ENCODE assay signal across 13 cellular contexts in genomic region chr6:169075211-169075621, GRCh38.
DNase-seq lines count a peak whose midpoint lies in the region; ATAC-seq, FAIRE-seq and TF ChIP-seq lines count a peak whose summit lies in the region.
"Had no signal": no experiment of that assay in that cellular context is flagged by ENCODE, and none has a peak within 500 bp of the region (broad histone marks: within the 10 kb centered on the region; RNA-seq: fewer than 3 reads in every experiment).

No MANE protein-coding gene starts in this region.

- no peak for TF ChIP-seq CTCF in brain (conservative IDR thresholded peaks at IDR 0.05)

- peaks cover 3% of the 10 kb centered on the region for H3K27me3 Mint-ChIP-seq in brain
- no peaks in the 10 kb centered on the region for H3K27me3 Mint-ChIP-seq in activated T-helper 2 cell treated with anti-CD3 and anti-CD28 coated beads, Interferon-gamma antibody, Interleukin-2, Interleukin-4, amounts not matched to agents 10 μg/mL and 5 μg/mL and 100 μg/mL, durations not matched to agents 14 hours and 24 hours and 36 hours (ENCODE audit: low read depth)

- H3K4me1 Mint-ChIP-seq in brain = peaks cover 14% of the 10 kb centered on the region
- no peaks in the 10 kb centered on the region for H3K4me1 Mint-ChIP-seq in activated T-helper 2 cell treated with anti-CD3 and anti-CD28 coated beads, Interferon-gamma antibody, Interleukin-2, Interleukin-4, amounts not matched to agents 10 μg/mL and 5 μg/mL and 100 μg/mL, durations not matched to agents 14 hours and 24 hours and 36 hours (ENCODE audit: low read depth)

- peak; percentile 70 for DNase-seq in AG08395 (ENCODE audit: low spot score)
- peak; percentile 4 for DNase-seq in inferior parietal cortex (ENCODE audit: extremely low spot score)
- no peak for DNase-seq in sciatic nerve (ENCODE audit: low spot score)
- no peak for DNase-seq in NCI-H1105 treated with DMSO at 0.1 percent for 48 hours (lab: John Stamatoyannopoulos, UW)
- DNase-seq in NCI-H510A (lab: John Stamatoyannopoulos, UW) = no peak
- DNase-seq in RCC 7860 (ENCODE audit: low spot score) = no peak
- DNase-seq in activated T-helper 2 cell treated with anti-CD3 and anti-CD28 coated beads, Interferon-gamma antibody, Interleukin-2, Interleukin-4, amounts not matched to agents 10 μg/mL and 5 μg/mL and 100 μg/mL, durations not matched to agents 14 hours and 24 hours and 36 hours (ENCODE audit: low spot score) = no peak
- DNase-seq: ACHN, GDM1, KG1, NCI-H2171 treated with DMSO at 0.1 percent for 48 hours had no signal

- no peak for FAIRE-seq in RCC 7860 (lab: Jason Lieb, UNC)

- peak; percentile 76 for ATAC-seq in sciatic nerve

- intact Hi-C loops in sciatic nerve (cut with DNase I) = no loop called here
- intact Hi-C loops in activated T-helper 2 cell treated with anti-CD3 and anti-CD28 coated beads, Interferon-gamma antibody, Interleukin-2, Interleukin-4, amounts not matched to agents 10 μg/mL and 5 μg/mL and 100 μg/mL, durations not matched to agents 14 hours and 24 hours and 36 hours (cut with micrococcal nuclease) = no loop called here

- H3K36me3 Mint-ChIP-seq in brain = no peaks in the 10 kb centered on the region
- H3K36me3 Mint-ChIP-seq in activated T-helper 2 cell treated with anti-CD3 and anti-CD28 coated beads, Interferon-gamma antibody, Interleukin-2, Interleukin-4, amounts not matched to agents 10 μg/mL and 5 μg/mL and 100 μg/mL, durations not matched to agents 14 hours and 24 hours and 36 hours (ENCODE audit: low read depth) = no peaks in the 10 kb centered on the region

- H3K27ac Mint-ChIP-seq in brain = peak overlapping the region in 3 of 5 experiments; percentile 2 to 11 (median 3)
- no peak overlapping the region for H3K27ac Mint-ChIP-seq in activated T-helper 2 cell treated with anti-CD3 and anti-CD28 coated beads, Interferon-gamma antibody, Interleukin-2, Interleukin-4, amounts not matched to agents 10 μg/mL and 5 μg/mL and 100 μg/mL, durations not matched to agents 14 hours and 24 hours and 36 hours
- H3K27ac Mint-ChIP-seq: activated T-helper 1 cell treated with anti-CD3 and anti-CD28 coated beads, Interleukin-12 subunit alpha, Interleukin-12 subunit beta, Interleukin-2, Interleukin-4 antibody, amounts not matched to agents 30 ng/mL and 10 ng/mL and 1 ng/mL, durations not matched to agents 14 hours and 24 hours and 36 hours had no signal

- peak overlapping the region in 1 of 5 experiments; percentile 18 for H3K4me3 Mint-ChIP-seq in brain
- no peak overlapping the region for H3K4me3 Mint-ChIP-seq in activated T-helper 2 cell treated with anti-CD3 and anti-CD28 coated beads, Interferon-gamma antibody, Interleukin-2, Interleukin-4, amounts not matched to agents 10 μg/mL and 5 μg/mL and 100 μg/mL, durations not matched to agents 14 hours and 24 hours and 36 hours (ENCODE audit: low read depth)
- H3K4me3 Mint-ChIP-seq: activated T-helper 1 cell treated with anti-CD3 and anti-CD28 coated beads, Interleukin-12 subunit alpha, Interleukin-12 subunit beta, Interleukin-2, Interleukin-4 antibody, amounts not matched to agents 30 ng/mL and 10 ng/mL and 1 ng/mL, durations not matched to agents 14 hours and 24 hours and 36 hours had no signal

- H3K9me3 Mint-ChIP-seq in brain = peaks cover 0 to 7% (median 3%) of the 10 kb centered on the region in 5 experiments
- H3K9me3 Mint-ChIP-seq in activated T-helper 2 cell treated with anti-CD3 and anti-CD28 coated beads, Interferon-gamma antibody, Interleukin-2, Interleukin-4, amounts not matched to agents 10 μg/mL and 5 μg/mL and 100 μg/mL, durations not matched to agents 14 hours and 24 hours and 36 hours = no peaks in the 10 kb centered on the region
- H3K9me3 Mint-ChIP-seq: activated T-helper 1 cell treated with anti-CD3 and anti-CD28 coated beads, Interleukin-12 subunit alpha, Interleukin-12 subunit beta, Interleukin-2, Interleukin-4 antibody, amounts not matched to agents 30 ng/mL and 10 ng/mL and 1 ng/mL, durations not matched to agents 14 hours and 24 hours and 36 hours had no signal

Comparison
In these comparisons a context has a peak if more than half of its experiments do, and no peak if none do; other contexts are left out.
1. DNase-seq: peak in AG08395 (single experiment) and inferior parietal cortex (single experiment); none in sciatic nerve (single experiment), NCI-H1105 treated with DMSO at 0.1 percent for 48 hours (single experiment), NCI-H510A (single experiment), RCC 7860 (single experiment) and activated T-helper 2 cell treated with anti-CD3 and anti-CD28 coated beads, Interferon-gamma antibody, Interleukin-2, Interleukin-4, amounts not matched to agents 10 μg/mL and 5 μg/mL and 100 μg/mL, durations not matched to agents 14 hours and 24 hours and 36 hours (single experiment).